8 cellular contexts compared by ENCODE assay signal in the genomic region with DNA sequence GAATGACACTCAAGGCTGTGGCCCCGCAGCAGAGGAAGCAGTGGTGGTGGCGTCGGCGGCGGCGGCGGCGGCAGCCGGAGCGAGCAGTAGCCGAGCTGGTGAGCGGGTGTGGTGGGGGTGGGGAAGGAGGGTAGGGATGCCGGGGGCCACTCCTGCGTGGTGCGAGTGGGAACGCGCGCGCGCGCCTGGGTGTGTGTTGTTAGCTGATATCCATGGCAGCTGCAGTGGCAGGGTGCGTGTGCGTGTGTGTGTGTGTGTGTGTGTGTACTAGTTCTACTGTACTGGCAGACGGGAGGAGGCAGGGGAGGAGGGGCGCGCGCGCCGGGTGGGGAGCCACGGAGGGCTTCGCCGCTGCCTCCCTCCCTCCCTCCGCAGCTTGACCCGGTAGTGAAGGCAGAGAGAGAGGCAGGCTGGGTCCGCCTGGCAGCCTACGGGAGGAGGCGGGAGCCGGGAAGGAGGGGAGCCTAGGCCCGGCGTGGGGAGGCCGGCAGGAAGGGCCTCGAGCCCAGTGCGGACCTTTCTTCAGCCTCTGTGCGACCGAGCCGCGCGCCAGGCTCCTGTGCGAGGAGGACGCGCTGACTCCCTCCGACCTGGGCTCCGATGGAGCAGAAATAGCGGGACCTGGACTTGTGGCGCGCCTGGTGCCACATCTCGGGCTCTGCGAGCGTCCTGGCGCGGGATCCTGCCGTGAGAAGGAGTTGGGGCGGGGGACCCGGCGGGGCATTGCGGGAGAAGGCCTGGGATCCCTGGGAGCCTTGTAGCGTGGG. TPM values are rescaled to one million over a fixed set of nuclear protein-coding genes. Genes with fewer than 3 reads are reported as not detected.
DNase-seq lines count a peak whose midpoint lies in the region; ATAC-seq and TF ChIP-seq lines count a peak whose summit lies in the region.

A gene (minus strand): TSS at position 110 of the 767 bp plus-strand sequence. CDS start 347 bp downstream, outside the sequence.

- peak; percentile 25 for DNase-seq in GM13976 (ENCODE audit: low spot score)
- DNase-seq in left lobe of liver (ENCODE audit: low spot score): peak; percentile 86
- DNase-seq in stimulated activated CD8-positive, alpha-beta memory T cell treated with anti-CD3 and anti-CD28 coated beads, Interleukin-4, amount 100 ng/mL, for 48 hours: peak; percentile 29
- no peak for DNase-seq in NOMO-1 (lab: John Stamatoyannopoulos, UW; ENCODE audit: unreplicated experiment in 2 of 2)
- no peak for DNase-seq in NCI-H446 treated with DMSO at 0.1 percent for 48 hours (lab: John Stamatoyannopoulos, UW)

- no peak within 1 kb of the TSS for H3K27ac ChIP-seq in ectodermal cell (ENCODE audit: insufficient read depth, low read depth, low read length, poor library complexity, severe bottlenecking)

- WGBS in ectodermal cell, 2 experiments: 0% methylated on average over 67 of the region's 67 CpGs

- peaks cover 4% of the 10 kb centered on the region for H3K4me1 ChIP-seq in ectodermal cell (ENCODE audit: control insufficient read depth, insufficient read depth, low read length)

- H3K9me3 ChIP-seq in ectodermal cell (ENCODE audit: control insufficient read depth, low read length): no peaks in the 10 kb centered on the region

- no peak for TF ChIP-seq CTCF in GM13976 (IDR thresholded peaks at IDR 0.05; ENCODE audit: borderline replicate concordance, control extremely low read depth, extremely low read depth, insufficient read depth, missing control alignments)

- H3K4me3 ChIP-seq in ectodermal cell (ENCODE audit: insufficient read depth, low read depth, low read length): peak within 1 kb of the TSS; percentile 73

- H3K27me3 ChIP-seq in ectodermal cell (ENCODE audit: control insufficient read depth, insufficient read depth, low read length, poor library complexity, severe bottlenecking): peaks cover 64% of the 10 kb centered on the region

- no peaks in the 10 kb centered on the region for H3K36me3 ChIP-seq in ectodermal cell (ENCODE audit: control insufficient read depth, insufficient read depth, low read length)

- in situ Hi-C loops in GM13976 (cut with MboI; ENCODE audit: low sequenced_read_pairs, unreplicated experiment): no loop called here

- ATAC-seq in left lobe of liver (peak; percentile 68), HG03521 (IDR thresholded peaks at IDR 0.05; ENCODE audit: unreplicated experiment) (no peak)

TF ChIP-seq in PFSK-1, 5 proteins besides CTCF, POLR2A, EP300 and RAD21:
- TF ChIP-seq, protein P1, sequence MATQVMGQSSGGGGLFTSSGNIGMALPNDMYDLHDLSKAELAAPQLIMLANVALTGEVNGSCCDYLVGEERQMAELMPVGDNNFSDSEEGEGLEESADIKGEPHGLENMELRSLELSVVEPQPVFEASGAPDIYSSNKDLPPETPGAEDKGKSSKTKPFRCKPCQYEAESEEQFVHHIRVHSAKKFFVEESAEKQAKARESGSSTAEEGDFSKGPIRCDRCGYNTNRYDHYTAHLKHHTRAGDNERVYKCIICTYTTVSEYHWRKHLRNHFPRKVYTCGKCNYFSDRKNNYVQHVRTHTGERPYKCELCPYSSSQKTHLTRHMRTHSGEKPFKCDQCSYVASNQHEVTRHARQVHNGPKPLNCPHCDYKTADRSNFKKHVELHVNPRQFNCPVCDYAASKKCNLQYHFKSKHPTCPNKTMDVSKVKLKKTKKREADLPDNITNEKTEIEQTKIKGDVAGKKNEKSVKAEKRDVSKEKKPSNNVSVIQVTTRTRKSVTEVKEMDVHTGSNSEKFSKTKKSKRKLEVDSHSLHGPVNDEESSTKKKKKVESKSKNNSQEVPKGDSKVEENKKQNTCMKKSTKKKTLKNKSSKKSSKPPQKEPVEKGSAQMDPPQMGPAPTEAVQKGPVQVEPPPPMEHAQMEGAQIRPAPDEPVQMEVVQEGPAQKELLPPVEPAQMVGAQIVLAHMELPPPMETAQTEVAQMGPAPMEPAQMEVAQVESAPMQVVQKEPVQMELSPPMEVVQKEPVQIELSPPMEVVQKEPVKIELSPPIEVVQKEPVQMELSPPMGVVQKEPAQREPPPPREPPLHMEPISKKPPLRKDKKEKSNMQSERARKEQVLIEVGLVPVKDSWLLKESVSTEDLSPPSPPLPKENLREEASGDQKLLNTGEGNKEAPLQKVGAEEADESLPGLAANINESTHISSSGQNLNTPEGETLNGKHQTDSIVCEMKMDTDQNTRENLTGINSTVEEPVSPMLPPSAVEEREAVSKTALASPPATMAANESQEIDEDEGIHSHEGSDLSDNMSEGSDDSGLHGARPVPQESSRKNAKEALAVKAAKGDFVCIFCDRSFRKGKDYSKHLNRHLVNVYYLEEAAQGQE (IDR thresholded peaks at IDR 0.05; ENCODE audit: insufficient read depth in 1 of 2, low read depth in 2 of 2, low read length in 2 of 2): 0 out of 4 replicates have a peak, but pooled peaks of 1 of the 2 experiments have one; percentile 33
- TF ChIP-seq TAF1 (IDR thresholded peaks at IDR 0.05; ENCODE audit: borderline replicate concordance, insufficient read depth, low read length): peak; percentile 64; the same call in 1 of the 2 replicates
- peak; percentile 21 for TF ChIP-seq POLR2AphosphoS5 (IDR thresholded peaks at IDR 0.05; ENCODE audit: low read depth, low read length)
- no peak for TF ChIP-seq FOXP2 (optimal IDR thresholded peaks at IDR 0.05; ENCODE audit: borderline replicate concordance, extremely low read depth, extremely low read length, insufficient read depth)
- peak; percentile 65; the same call in 1 of the 2 replicates for TF ChIP-seq SIN3A (IDR thresholded peaks at IDR 0.05; ENCODE audit: borderline replicate concordance, insufficient read depth, low read length)

RNA-seq across cellular contexts. Expression of the gene that starts here (rescaled TPM):
- polyA plus RNA-seq in PFSK-1 (2012; ENCODE audit: insufficient read length, low read depth): 7.5 TPM
- polyA plus RNA-seq in ectodermal cell (2013, experiment 1 of 4): 3.0 TPM
- polyA plus RNA-seq in ectodermal cell (2013, experiment 2 of 4): 3.1 TPM
- polyA plus RNA-seq in ectodermal cell (2013, experiment 3 of 4): 3.0 TPM
- 3.0 TPM for polyA plus RNA-seq in ectodermal cell (2013, experiment 4 of 4)
- 2.9 TPM for total RNA-seq in left lobe of liver

Comparison
In these comparisons a context has a peak if more than half of its experiments do, and no peak if none do; other contexts are left out.
1. DNase-seq: peak in GM13976 (single experiment), left lobe of liver (single experiment) and stimulated activated CD8-positive, alpha-beta memory T cell treated with anti-CD3 and anti-CD28 coated beads, Interleukin-4, amount 100 ng/mL, for 48 hours (single experiment); none in NOMO-1 (0 of 2) and NCI-H446 treated with DMSO at 0.1 percent for 48 hours (single experiment).